Comparison of ENCODE assay signal across 8 cellular contexts in the genomic region with DNA sequence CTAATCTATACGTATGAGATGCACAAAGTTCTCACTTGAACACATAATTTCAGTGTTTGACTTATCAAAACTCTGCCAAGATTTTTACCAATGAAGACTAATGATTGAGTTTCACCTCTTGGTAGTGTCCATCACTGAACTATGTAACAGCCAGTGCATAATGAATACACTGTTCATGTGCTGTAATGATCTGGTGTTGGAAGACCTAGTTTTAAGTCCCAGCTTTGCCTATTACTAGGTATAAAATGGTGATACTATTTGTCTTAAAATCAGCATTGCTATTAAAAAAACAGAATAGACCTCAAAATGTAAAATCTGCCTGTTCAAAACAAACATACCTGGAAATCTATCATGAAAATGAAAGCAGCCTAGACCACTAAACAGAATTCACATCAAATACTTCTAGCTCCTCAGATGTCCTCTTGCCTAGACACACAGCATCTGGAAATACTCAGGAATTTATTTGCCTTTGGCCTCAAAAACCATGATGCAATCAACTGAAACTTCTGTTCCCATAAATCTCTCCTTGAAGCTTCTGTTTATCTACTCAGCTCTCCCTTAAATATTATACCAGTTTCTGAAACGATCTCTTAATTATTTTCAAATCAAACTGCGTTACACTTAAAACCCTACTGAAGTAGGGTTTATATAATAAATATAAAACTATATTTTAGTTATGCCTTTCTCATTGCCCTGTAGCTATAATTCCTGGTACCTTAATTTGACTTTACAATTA. TPM values are rescaled to one million over a fixed set of nuclear protein-coding genes. Genes with fewer than 3 reads are reported as not detected.
DNase-seq lines count a peak whose midpoint lies in the region; ATAC-seq and TF ChIP-seq lines count a peak whose summit lies in the region.

No MANE protein-coding gene starts in this region.

- no peaks in the 10 kb centered on the region for H3K9me2 ChIP-seq in PC-9 (ENCODE audit: insufficient read depth)

- BruUV-seq in PC-9 (replicated peaks; lab: Mats Ljungman, UMichigan) = no TSS peak

- H3K4me2 ChIP-seq in PC-9 = peak overlapping the region; percentile 48

- no peaks in the 10 kb centered on the region for H3K79me2 ChIP-seq in PC-9 (ENCODE audit: low read depth)

- POLR2A ChIA-PET in PC-9 (lab: Charles Lee; ENCODE audit: unreplicated experiment) = no interaction called here

- no peak overlapping the region for H3K4me3 ChIP-seq in PC-9
- no peak overlapping the region for H3K4me3 ChIP-seq in esophagus squamous epithelium
- no peak overlapping the region for H3K4me3 ChIP-seq in sigmoid colon

- DNase-seq in GM03348 (ENCODE audit: low spot score) (peak; percentile 76), PC-9 (no peak), esophagus squamous epithelium (lab: John Stamatoyannopoulos, UW) (no peak), sigmoid colon (no peak), NCI-H774 (lab: John Stamatoyannopoulos, UW) (no peak), DMS114 treated with DMSO at 0.1 percent for 48 hours (lab: John Stamatoyannopoulos, UW; ENCODE audit: unreplicated experiment) (no peak)

- H3K36me3 ChIP-seq in PC-9 (ENCODE audit: low read depth) (peaks cover 13% of the 10 kb centered on the region; the same call in 1 of the 2 replicates), esophagus squamous epithelium (peaks cover 0 to 29% (median 0%) of the 10 kb centered on the region in 3 donors), sigmoid colon (no peaks in the 10 kb centered on the region)

- TF ChIP-seq POLR2A in esophagus squamous epithelium (IDR thresholded peaks at IDR 0.05) (no peak), sigmoid colon (IDR thresholded peaks at IDR 0.05) (no peak)

- H4K20me1 ChIP-seq in PC-9 (ENCODE audit: insufficient read depth) = no peaks in the 10 kb centered on the region

- ATAC-seq in HG03432 (IDR thresholded peaks at IDR 0.05; ENCODE audit: unreplicated experiment) (no peak), GM18520 (IDR thresholded peaks at IDR 0.05; ENCODE audit: unreplicated experiment) (no peak)

- CTCF ChIA-PET in PC-9 (lab: Charles Lee) = no interaction called here

- TF ChIP-seq EP300 in sigmoid colon (IDR thresholded peaks at IDR 0.05) = peak in 2 of 4 donors; percentile 24 to 64

- H3K4me1 ChIP-seq in PC-9 (replicated peaks; ENCODE audit: insufficient read depth) (peaks cover 19% of the 10 kb centered on the region), esophagus squamous epithelium (peaks cover 0 to 33% (median 3%) of the 10 kb centered on the region in 3 donors), sigmoid colon (peaks cover 0 to 45% (median 40%) of the 10 kb centered on the region in 4 donors)

- WGBS in esophagus squamous epithelium, 2 donors = 64 to 66% methylated on average over 3 of the region's 3 CpGs
- WGBS in sigmoid colon, 2 donors = 71 to 75% methylated on average over 3 of the region's 3 CpGs

- H3K27ac ChIP-seq in PC-9 (peak overlapping the region; percentile 81), esophagus squamous epithelium (peak overlapping the region in 3 of 4 donors; percentile 57 to 72 (median 68)), sigmoid colon (peak overlapping the region; percentile 58 to 81 (median 66))

- H2AFZ ChIP-seq in PC-9 = no peak overlapping the region

- H3K27me3 ChIP-seq in PC-9 (ENCODE audit: insufficient read depth, low read depth) (no peaks in the 10 kb centered on the region), esophagus squamous epithelium (no peaks in the 10 kb centered on the region), sigmoid colon (no peaks in the 10 kb centered on the region)

- H3K9me3 ChIP-seq in PC-9 (ENCODE audit: insufficient read depth, low read depth) (no peaks in the 10 kb centered on the region), esophagus squamous epithelium (no peaks in the 10 kb centered on the region), sigmoid colon (no peaks in the 10 kb centered on the region)

- TF ChIP-seq CTCF in PC-9 (conservative IDR thresholded peaks at IDR 0.05) (no peak), esophagus squamous epithelium (IDR thresholded peaks at IDR 0.05) (no peak), sigmoid colon (IDR thresholded peaks at IDR 0.05) (no peak)

- no peaks in the 10 kb centered on the region for H3F3A ChIP-seq in PC-9 (ENCODE audit: insufficient read depth, low read depth)

- intact Hi-C loops in PC-9 (cut with micrococcal nuclease; ENCODE audit: unreplicated experiment) (no loop called here), esophagus squamous epithelium (cut with DNase I) (no loop called here), sigmoid colon (cut with DNase I) (loop anchor here (5.0 kb wide), 1 partner anchor 35 kb away; no protein-coding TSS in a partner anchor)

RNA-seq across cellular contexts. Expression of gene MRPS27, which starts 38.1 kb away (rescaled TPM):
- total RNA-seq in PC-9 (2021) (71.0 and 73.1 TPM in 2 replicates), esophagus squamous epithelium (10 to 100 TPM; 33.7 to 60.0 (median 53.9) TPM), sigmoid colon (10 to 100 TPM; 44.8 to 64.0 (median 49.6) TPM)
- 10 to 100 TPM; 23.1 to 38.2 (median 23.4) TPM for polyA plus RNA-seq in sigmoid colon

RNA-seq across cellular contexts. Expression of gene PTCD2, which starts 38.2 kb away (rescaled TPM):
- total RNA-seq in PC-9 (2021) (13.4 and 15.5 TPM in 2 replicates), esophagus squamous epithelium (1 to 10 TPM; 3.1 to 8.7 (median 5.7) TPM), sigmoid colon (10 to 100 TPM in 1 of 4 donors, 1 to 10 TPM in 3; 5.4 to 12.7 (median 6.0) TPM)
- polyA plus RNA-seq in sigmoid colon = 1 to 10 TPM in 2 of 3 donors, under 1 TPM in 1; 0.60 to 3.5 (median 1.2) TPM
